ENCODE assay signal across 35 cellular contexts in the genomic region with DNA sequence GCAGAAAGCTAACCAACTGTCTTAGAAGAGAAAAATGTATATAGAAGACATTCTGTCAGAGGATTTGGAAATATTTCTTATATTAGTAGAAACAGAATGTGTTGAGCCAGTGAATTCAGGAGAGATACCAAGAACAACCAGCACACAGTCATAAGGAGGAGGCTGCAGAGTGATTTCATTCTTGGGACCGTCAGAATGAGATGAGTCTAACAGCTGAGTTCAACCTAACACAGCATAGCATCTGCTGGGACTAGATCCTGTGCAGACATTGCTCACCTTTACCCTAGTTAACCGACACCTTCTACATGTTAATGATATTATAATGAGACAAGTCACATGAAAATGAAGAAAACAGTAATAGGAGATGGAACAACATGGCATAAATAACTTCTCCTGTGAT.
DNase-seq lines count a peak whose midpoint lies in the region; ATAC-seq, FAIRE-seq and TF ChIP-seq lines count a peak whose summit lies in the region.
"Had no signal": no experiment of that assay in that cellular context is flagged by ENCODE, and none has a peak within 500 bp of the region (broad histone marks: within the 10 kb centered on the region; RNA-seq: fewer than 3 reads in every experiment).

No MANE protein-coding gene starts in this region.

- no peak for FAIRE-seq in HTR-8/SVneo (lab: Jason Lieb, UNC)
- FAIRE-seq: A204.1, A549, D721Med had no signal

- no peaks in the 10 kb centered on the region for H3K4me1 Mint-ChIP-seq in activated T-helper 17 cell treated with anti-CD3 and anti-CD28 coated beads, Interleukin-2, amount 50 U/mL, for 72 hours
- H3K4me1 Mint-ChIP-seq in endothelial cell (ENCODE audit: unreplicated experiment), result no peaks in the 10 kb centered on the region
- no peaks in the 10 kb centered on the region for H3K4me1 Mint-ChIP-seq in stimulated activated effector memory CD8-positive, alpha-beta T cell treated with anti-CD3 and anti-CD28 coated beads, Interleukin-12 subunit alpha, Interleukin-12 subunit beta, amount 100 ng/mL, for 72 hours
- H3K4me1 Mint-ChIP-seq: B cell, CD14-positive monocyte had no signal

- H3K9me3 ChIP-seq in smooth muscle cell (replicated peaks; ENCODE audit: low read depth), result peaks cover 35% of the 10 kb centered on the region
- H3K9me3 ChIP-seq in breast epithelium, result peaks cover 50 to 70% of the 10 kb centered on the region in 2 donors

- no peak for TF ChIP-seq POLR2A in breast epithelium (IDR thresholded peaks at IDR 0.05)

- ATAC-seq in activated T-helper 17 cell treated with anti-CD3 and anti-CD28 coated beads, Interleukin-2, amount 50 U/mL, for 72 hours (replicated peaks), result peak; percentile 34
- ATAC-seq in stimulated activated effector memory CD8-positive, alpha-beta T cell treated with anti-CD3 and anti-CD28 coated beads, Interleukin-12 subunit alpha, Interleukin-12 subunit beta, amount 100 ng/mL, for 72 hours, result peak; percentile 70
- ATAC-seq: A549; CD8-positive, alpha-beta T cell had no signal

- H3K27ac Mint-ChIP-seq in activated T-helper 17 cell treated with anti-CD3 and anti-CD28 coated beads, Interleukin-2, amount 50 U/mL, for 72 hours, result no peak overlapping the region
- H3K27ac Mint-ChIP-seq in endothelial cell (ENCODE audit: unreplicated experiment), result no peak overlapping the region
- H3K27ac Mint-ChIP-seq in stimulated activated effector memory CD8-positive, alpha-beta T cell treated with anti-CD3 and anti-CD28 coated beads, Interleukin-12 subunit alpha, Interleukin-12 subunit beta, amount 100 ng/mL, for 72 hours, result no peak overlapping the region
- H3K27ac Mint-ChIP-seq: B cell; CD14-positive monocyte; CD4-positive, alpha-beta memory T cell; CD4-positive, alpha-beta T cell; CD4-positive, CD25-positive, alpha-beta regulatory T cell; CD8-positive, alpha-beta memory T cell; CD8-positive, alpha-beta T cell had no signal

- no peak overlapping the region for H3K27ac ChIP-seq in smooth muscle cell (ENCODE audit: low read depth)
- H3K27ac ChIP-seq in breast epithelium, result no peak overlapping the region
- H3K27ac ChIP-seq: 22Rv1; A549; BLaER1; BLaER1 treated with 17β-estradiol and CSF1 and Interleukin-3, amounts not matched to agents 10 nM and 100 nM; C4-2B had no signal

- H3K4me1 ChIP-seq in smooth muscle cell (ENCODE audit: low read depth), result no peaks in the 10 kb centered on the region
- H3K4me1 ChIP-seq in breast epithelium, result no peaks in the 10 kb centered on the region
- H3K4me1 ChIP-seq: A549; BE2C; BLaER1; BLaER1 treated with 17β-estradiol and CSF1 and Interleukin-3, amounts not matched to agents 10 nM and 100 nM; Caco-2 had no signal

- no peak overlapping the region for H3K4me2 ChIP-seq in smooth muscle cell
- H3K4me2 ChIP-seq: A549; BLaER1; BLaER1 treated with 17β-estradiol and CSF1 and Interleukin-3, amounts not matched to agents 10 nM and 100 nM had no signal

- H3K36me3 ChIP-seq in smooth muscle cell (ENCODE audit: low read depth) (peaks cover 28% of the 10 kb centered on the region), breast epithelium (peaks cover 3% of the 10 kb centered on the region)
- H3K36me3 ChIP-seq: BE2C had no signal

- no peaks in the 10 kb centered on the region for H3K79me2 ChIP-seq in smooth muscle cell (ENCODE audit: low read depth)

- DNase-seq in endothelial cell (ENCODE audit: low spot score) (no peak), smooth muscle cell (lab: John Stamatoyannopoulos, UW; ENCODE audit: unreplicated experiment) (no peak), breast epithelium (ENCODE audit: low spot score in 2 of 2) (no peak), HTR-8/SVneo (ENCODE audit: insufficient read length, low spot score) (no peak)
- no peak for DNase-seq in stimulated activated effector memory CD8-positive, alpha-beta T cell treated with anti-CD3 and anti-CD28 coated beads, Interleukin-12 subunit alpha, Interleukin-12 subunit beta, amount 100 ng/mL, for 72 hours (ENCODE audit: low spot score in 2 of 2)
- DNase-seq: 8988T; ACHN; AML-193; BE2C; C1 segment of cervical spinal cord; Caco-2; Calu3; CD4-positive, alpha-beta memory T cell; CD4-positive, alpha-beta T cell; CD4-positive, CD25-positive, alpha-beta regulatory T cell; CD8-positive, alpha-beta memory T cell; CD8-positive, alpha-beta T cell; COR-L47; DMS 273 treated with DMSO at 0.1 percent for 48 hours; DMS153; DMS53; DMS79; DMS79 treated with DMSO at 0.1 percent for 48 hours; DND-41; EL had no signal

- intact Hi-C loops in breast epithelium (cut with DNase I; ENCODE audit: low total_unique reads), result no loop called here

- no peak overlapping the region for H3K9ac ChIP-seq in smooth muscle cell (ENCODE audit: low read depth)
- H3K9ac ChIP-seq: BLaER1; BLaER1 treated with 17β-estradiol and CSF1 and Interleukin-3, amounts not matched to agents 10 nM and 100 nM had no signal

- H3K4me3 ChIP-seq in smooth muscle cell, result no peak overlapping the region
- H3K4me3 ChIP-seq in breast epithelium, result no peak overlapping the region
- H3K4me3 ChIP-seq: A549; BLaER1; BLaER1 treated with 17β-estradiol and CSF1 and Interleukin-3, amounts not matched to agents 10 nM and 100 nM had no signal

- no peaks in the 10 kb centered on the region for H4K20me1 ChIP-seq in smooth muscle cell (ENCODE audit: low read depth)
- H4K20me1 ChIP-seq: BLaER1; BLaER1 treated with 17β-estradiol and CSF1 and Interleukin-3, amounts not matched to agents 10 nM and 100 nM had no signal

- H3K36me3 Mint-ChIP-seq in activated T-helper 17 cell treated with anti-CD3 and anti-CD28 coated beads, Interleukin-2, amount 50 U/mL, for 72 hours (ENCODE audit: low read depth), result peaks cover 82% of the 10 kb centered on the region
- H3K36me3 Mint-ChIP-seq in endothelial cell (ENCODE audit: low read depth, unreplicated experiment), result peaks cover 87% of the 10 kb centered on the region
- peaks cover 31% of the 10 kb centered on the region for H3K36me3 Mint-ChIP-seq in stimulated activated effector memory CD8-positive, alpha-beta T cell treated with anti-CD3 and anti-CD28 coated beads, Interleukin-12 subunit alpha, Interleukin-12 subunit beta, amount 100 ng/mL, for 72 hours

- no peaks in the 10 kb centered on the region for H3K27me3 Mint-ChIP-seq in activated T-helper 17 cell treated with anti-CD3 and anti-CD28 coated beads, Interleukin-2, amount 50 U/mL, for 72 hours
- peaks cover 5% of the 10 kb centered on the region for H3K27me3 Mint-ChIP-seq in endothelial cell (ENCODE audit: unreplicated experiment)
- H3K27me3 Mint-ChIP-seq: B cell; CD4-positive, alpha-beta memory T cell; CD4-positive, alpha-beta T cell; CD4-positive, CD25-positive, alpha-beta regulatory T cell; CD8-positive, alpha-beta memory T cell had no signal

- TF ChIP-seq CTCF in endothelial cell (IDR thresholded peaks at IDR 0.05; ENCODE audit: unreplicated experiment) (no peak), smooth muscle cell (IDR thresholded peaks at IDR 0.05; ENCODE audit: borderline replicate concordance, insufficient read depth, poor library complexity, severe bottlenecking) (no peak), breast epithelium (IDR thresholded peaks at IDR 0.05) (no peak)

- H3K27me3 ChIP-seq in smooth muscle cell (ENCODE audit: low read depth), result no peaks in the 10 kb centered on the region
- H3K27me3 ChIP-seq in breast epithelium, result no peaks in the 10 kb centered on the region
- H3K27me3 ChIP-seq: BE2C; BLaER1; BLaER1 treated with 17β-estradiol and CSF1 and Interleukin-3, amounts not matched to agents 10 nM and 100 nM had no signal

- no peaks in the 10 kb centered on the region for H3F3A ChIP-seq in smooth muscle cell (ENCODE audit: low read depth)

- H3K4me3 Mint-ChIP-seq in activated T-helper 17 cell treated with anti-CD3 and anti-CD28 coated beads, Interleukin-2, amount 50 U/mL, for 72 hours, result no peak overlapping the region
- peak overlapping the region; percentile 60 for H3K4me3 Mint-ChIP-seq in endothelial cell (ENCODE audit: unreplicated experiment)
- H3K4me3 Mint-ChIP-seq in stimulated activated effector memory CD8-positive, alpha-beta T cell treated with anti-CD3 and anti-CD28 coated beads, Interleukin-12 subunit alpha, Interleukin-12 subunit beta, amount 100 ng/mL, for 72 hours, result no peak overlapping the region
- H3K4me3 Mint-ChIP-seq: B cell; CD14-positive monocyte; CD4-positive, alpha-beta memory T cell; CD4-positive, alpha-beta T cell; CD4-positive, CD25-positive, alpha-beta regulatory T cell; CD8-positive, alpha-beta memory T cell; CD8-positive, alpha-beta T cell had no signal

- H2AFZ ChIP-seq in smooth muscle cell (ENCODE audit: low read depth), result no peak overlapping the region

- H3K9me3 Mint-ChIP-seq in activated T-helper 17 cell treated with anti-CD3 and anti-CD28 coated beads, Interleukin-2, amount 50 U/mL, for 72 hours, result peaks cover 16% of the 10 kb centered on the region
- peaks cover 12% of the 10 kb centered on the region for H3K9me3 Mint-ChIP-seq in endothelial cell (ENCODE audit: unreplicated experiment)
- H3K9me3 Mint-ChIP-seq in stimulated activated effector memory CD8-positive, alpha-beta T cell treated with anti-CD3 and anti-CD28 coated beads, Interleukin-12 subunit alpha, Interleukin-12 subunit beta, amount 100 ng/mL, for 72 hours, result peaks cover 19% of the 10 kb centered on the region

- 91% methylated on average over 2 of the region's 2 CpGs for WGBS in smooth muscle cell (ENCODE audit: low lambda C conversion rate)
